ENCODE assay signal across 12 cellular contexts in the genomic region with DNA sequence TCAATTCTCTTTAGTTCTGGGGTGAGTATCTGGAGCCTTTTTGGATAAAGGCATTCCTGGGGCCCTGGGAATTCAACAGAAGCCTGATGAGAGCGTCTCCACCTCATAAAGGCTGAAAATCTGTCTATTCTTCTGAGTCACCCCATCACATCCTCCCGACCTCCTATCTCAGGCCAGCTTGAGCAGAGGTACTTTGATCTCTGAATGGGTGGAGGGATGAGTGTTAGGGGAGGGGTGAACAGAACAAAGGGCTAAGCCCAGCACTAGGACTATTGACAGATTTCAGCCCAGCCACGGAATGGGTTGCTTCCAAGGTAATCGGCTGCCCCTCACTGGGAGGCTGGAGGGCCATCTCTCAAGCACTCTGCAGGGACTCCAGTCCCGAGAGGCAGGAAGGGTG. TPM values are rescaled to one million over a fixed set of nuclear protein-coding genes. Genes with fewer than 3 reads are reported as not detected.
A peak's percentile ranks its signal among the peaks of the same experiment; 100 is the strongest.
DNase-seq lines count a peak whose midpoint lies in the region; ATAC-seq and TF ChIP-seq lines count a peak whose summit lies in the region.
"Had no signal": no experiment of that assay in that cellular context is flagged by ENCODE, and none has a peak within 500 bp of the region (broad histone marks: within the 10 kb centered on the region; RNA-seq: fewer than 3 reads in every experiment).

No MANE protein-coding gene starts in this region.

- no peak overlapping the region for H3K9ac ChIP-seq in fibroblast of lung (ENCODE audit: insufficient read depth, low read length)

- DNase-seq in GM23338 (ENCODE audit: low spot score) (no peak), NCI-H146 treated with DMSO at 0.1 percent for 48 hours (lab: John Stamatoyannopoulos, UW; ENCODE audit: unreplicated experiment) (peak; percentile 8), fibroblast of lung (ENCODE audit: low read depth in 2 of 2) (peak in 1 of 2 donors; percentile 38), renal cortical epithelial cell (ENCODE audit: low read depth) (peak; percentile 21), GM13977 (ENCODE audit: low spot score) (no peak)
- DNase-seq: left ventricle myocardium inferior; stimulated activated CD4-positive, alpha-beta T cell treated with anti-CD3 and anti-CD28 coated beads, Interleukin-2, amount 100 ng/mL, for 48 hours; stimulated activated naive CD4-positive, alpha-beta T cell treated with Interleukin-2 at 50 U/mL for 16 hours had no signal

- no peak overlapping the region for H2AFZ ChIP-seq in GM23338
- no peak overlapping the region for H2AFZ ChIP-seq in fibroblast of lung (ENCODE audit: low read length)

- H3K4me1 ChIP-seq in GM23338 (ENCODE audit: insufficient read depth): no peaks in the 10 kb centered on the region
- peaks cover 25% of the 10 kb centered on the region for H3K4me1 ChIP-seq in fibroblast of lung (ENCODE audit: control insufficient read depth, extremely low read depth, insufficient read depth, low read length)
- H3K4me1 ChIP-seq: left ventricle myocardium inferior had no signal

- H3K9me3 ChIP-seq in fibroblast of lung (ENCODE audit: control insufficient read depth, insufficient read depth, low read depth, low read length): no peaks in the 10 kb centered on the region
- H3K9me3 ChIP-seq: left ventricle myocardium inferior had no signal

- H3K79me2 ChIP-seq in GM23338 (replicated peaks; ENCODE audit: insufficient read depth) (no peaks in the 10 kb centered on the region), fibroblast of lung (ENCODE audit: control insufficient read depth, insufficient read depth, low read length) (no peaks in the 10 kb centered on the region)

- no peak overlapping the region for H3K4me3 Mint-ChIP-seq in GM23338

- H3K27me3 ChIP-seq in GM23338 (ENCODE audit: insufficient read depth) (no peaks in the 10 kb centered on the region), fibroblast of lung (ENCODE audit: control insufficient read depth, insufficient read depth, low read length) (no peaks in the 10 kb centered on the region)

- H3K36me3 ChIP-seq in GM23338 (ENCODE audit: insufficient read depth): no peaks in the 10 kb centered on the region
- H3K36me3 ChIP-seq in fibroblast of lung (ENCODE audit: control insufficient read depth, insufficient read depth, low read length): no peaks in the 10 kb centered on the region
- H3K36me3 ChIP-seq: left ventricle myocardium inferior had no signal

- no peaks in the 10 kb centered on the region for H3K36me3 Mint-ChIP-seq in GM23338 (ENCODE audit: low read depth)

- no peaks in the 10 kb centered on the region for H3F3A ChIP-seq in GM23338 (replicated peaks; ENCODE audit: low read depth)

- H3K27me3 Mint-ChIP-seq in GM23338 (ENCODE audit: insufficient read depth, low read depth, poor library complexity): peaks cover 14% of the 10 kb centered on the region

- peak; percentile 67 for ATAC-seq in GM23338
- ATAC-seq in GM19395 (IDR thresholded peaks at IDR 0.05; ENCODE audit: unreplicated experiment): no peak
- no peak for ATAC-seq in HG03135 (IDR thresholded peaks at IDR 0.05; ENCODE audit: unreplicated experiment)

- in situ Hi-C loops in GM13977 (cut with MboI; ENCODE audit: low pct_unique_long_range_greater_than_20kb, low sequenced_read_pairs, unreplicated experiment): no loop called here

- no peaks in the 10 kb centered on the region for H3K9me2 ChIP-seq in GM23338 (ENCODE audit: insufficient read depth)

- H4K20me1 ChIP-seq in GM23338 (replicated peaks; ENCODE audit: insufficient read depth): no peaks in the 10 kb centered on the region
- no peaks in the 10 kb centered on the region for H4K20me1 ChIP-seq in fibroblast of lung (ENCODE audit: control insufficient read depth, extremely low read depth, insufficient read depth, low read length)

- no peak for TF ChIP-seq CTCF in GM23338 (conservative IDR thresholded peaks at IDR 0.05; ENCODE audit: low read depth in 2 of 2)
- TF ChIP-seq CTCF in fibroblast of lung (conservative IDR thresholded peaks at IDR 0.05 in 1 of 2, IDR thresholded peaks at IDR 0.05 in 1 of 2; ENCODE audit: low read depth in 1 of 2, low read length in 2 of 2): no peak
- no peak for TF ChIP-seq CTCF in GM13977 (IDR thresholded peaks at IDR 0.05; ENCODE audit: extremely low read depth, insufficient read depth, missing control alignments)

- H3K4me3 ChIP-seq in GM23338: no peak overlapping the region
- H3K4me3 ChIP-seq in fibroblast of lung (replicated peaks in 1 of 4; ENCODE audit: control extremely low read depth in 1 of 4, insufficient read depth in 1 of 4, low read depth in 3 of 4, low read length in 4 of 4): no peak overlapping the region
- H3K4me3 ChIP-seq: left ventricle myocardium inferior had no signal

- no peak overlapping the region for H3K27ac Mint-ChIP-seq in GM23338

- H3K9me3 Mint-ChIP-seq in GM23338: no peaks in the 10 kb centered on the region

- H3K27ac ChIP-seq in GM23338 (ENCODE audit: low read depth) (no peak overlapping the region), fibroblast of lung (ENCODE audit: insufficient read depth, low read length) (peak overlapping the region; percentile 33)
- H3K27ac ChIP-seq: left ventricle myocardium inferior had no signal

- H3K4me1 Mint-ChIP-seq in GM23338: peaks cover 17% of the 10 kb centered on the region

- H3K4me2 ChIP-seq in GM23338 (no peak overlapping the region), fibroblast of lung (ENCODE audit: extremely low read depth, insufficient read depth, low read length) (no peak overlapping the region)

TF ChIP-seq in GM23338, 12 proteins besides CTCF, POLR2A, EP300 and RAD21 (continues in another document):
- TF ChIP-seq CREB1 (CRISPR knock-in tag; IDR thresholded peaks at IDR 0.05; ENCODE audit: low read depth) (no peak), EZH2phosphoT487 (IDR thresholded peaks at IDR 0.05; ENCODE audit: unreplicated experiment) (no peak), EZH2 (IDR thresholded peaks at IDR 0.05; ENCODE audit: low read depth, unreplicated experiment) (no peak)

RNA-seq across cellular contexts. Expression of a gene that starts 2.5 kb away (rescaled TPM):
- not detected in 2 replicates for total RNA-seq in GM23338 (2014; rRNA removed; shearing (Covaris generic))
- polyA plus RNA-seq in GM23338 (2016; fragmentation: Nextera tagmentation; extraction: Ambion mirVana) (not detected in 2 replicates), fibroblast of lung (0.71 and 5.5 TPM in 2 replicates)
- total RNA-seq in fibroblast of lung (0.17 and 0.26 TPM in 2 replicates), renal cortical epithelial cell (not detected in 2 replicates)
- 1.1 and 11.3 TPM in 2 replicates for polyA plus RNA-seq in fibroblast of lung (2012)
- 2.2 and 9.4 TPM in 2 replicates for polyA minus RNA-seq in fibroblast of lung (ENCODE audit: low replicate concordance)
- total RNA-seq: activated CD8-positive, alpha-beta memory T cell treated with anti-CD3 and anti-CD28 coated beads for 36 hours; left ventricle myocardium inferior; osteocyte had no signal

RNA-seq across cellular contexts. Expression of a gene that starts 8.4 kb away (rescaled TPM):
- total RNA-seq in GM23338 (2014; rRNA removed; shearing (Covaris generic)): 0.76 TPM in 1 of 2 replicates, not detected in the other
- not detected in 2 replicates for polyA plus RNA-seq in GM23338 (2016; fragmentation: Nextera tagmentation; extraction: Ambion mirVana)
- 3.0 and 17.5 TPM in 2 replicates for total RNA-seq in fibroblast of lung
- polyA plus RNA-seq in fibroblast of lung: 4.2 and 42.8 TPM in 2 replicates
- 3.6 and 31.3 TPM in 2 replicates for polyA plus RNA-seq in fibroblast of lung (2012)
- polyA minus RNA-seq in fibroblast of lung (ENCODE audit: low replicate concordance): 2.0 and 22.4 TPM in 2 replicates
- total RNA-seq in renal cortical epithelial cell: 0.10 and 0.69 TPM in 2 replicates
- total RNA-seq: activated CD8-positive, alpha-beta memory T cell treated with anti-CD3 and anti-CD28 coated beads for 36 hours; left ventricle myocardium inferior; osteocyte had no signal

RNA-seq across cellular contexts. Expression of a gene that starts 50.6 kb away (rescaled TPM):
- total RNA-seq in GM23338 (2014; rRNA removed; shearing (Covaris generic)): 1.8 and 3.8 TPM in 2 replicates
- polyA plus RNA-seq in GM23338 (2016; fragmentation: Nextera tagmentation; extraction: Ambion mirVana): 0.63 and 1.5 TPM in 2 replicates
- 1.5 and 10.8 TPM in 2 replicates for total RNA-seq in fibroblast of lung
- polyA plus RNA-seq in fibroblast of lung: 1.3 and 6.1 TPM in 2 replicates
- polyA plus RNA-seq in fibroblast of lung (2012): 1.9 and 7.1 TPM in 2 replicates
- polyA minus RNA-seq in fibroblast of lung (ENCODE audit: low replicate concordance): 2.4 and 16.7 TPM in 2 replicates
- total RNA-seq in renal cortical epithelial cell: 4.2 and 54.7 TPM in 2 replicates
- total RNA-seq: activated CD8-positive, alpha-beta memory T cell treated with anti-CD3 and anti-CD28 coated beads for 36 hours had no signal

RNA-seq across cellular contexts. Expression of a gene that starts 51.4 kb away (rescaled TPM):
- 0.07 TPM in 1 of 2 replicates, not detected in the other for total RNA-seq in GM23338 (2014; rRNA removed; shearing (Covaris generic))
- polyA plus RNA-seq in GM23338 (2016; fragmentation: Nextera tagmentation; extraction: Ambion mirVana): 0.47 and 0.85 TPM in 2 replicates
- total RNA-seq in fibroblast of lung: not detected in 2 replicates
- not detected in 2 replicates for polyA plus RNA-seq in fibroblast of lung
- polyA plus RNA-seq in fibroblast of lung (2012): not detected in 2 replicates
- not detected in 2 replicates for polyA minus RNA-seq in fibroblast of lung (ENCODE audit: low replicate concordance)
- under 0.01 TPM in 1 of 2 replicates, not detected in the other for total RNA-seq in renal cortical epithelial cell
- total RNA-seq: left ventricle myocardium inferior, osteocyte had no signal

Comparison
In these comparisons a context has a peak if more than half of its experiments do, and no peak if none do; other contexts are left out.
1. DNase-seq: peak in NCI-H146 treated with DMSO at 0.1 percent for 48 hours (single experiment) and renal cortical epithelial cell (single experiment); none in GM23338 (single experiment) and GM13977 (single experiment).